In the genomic region with DNA sequence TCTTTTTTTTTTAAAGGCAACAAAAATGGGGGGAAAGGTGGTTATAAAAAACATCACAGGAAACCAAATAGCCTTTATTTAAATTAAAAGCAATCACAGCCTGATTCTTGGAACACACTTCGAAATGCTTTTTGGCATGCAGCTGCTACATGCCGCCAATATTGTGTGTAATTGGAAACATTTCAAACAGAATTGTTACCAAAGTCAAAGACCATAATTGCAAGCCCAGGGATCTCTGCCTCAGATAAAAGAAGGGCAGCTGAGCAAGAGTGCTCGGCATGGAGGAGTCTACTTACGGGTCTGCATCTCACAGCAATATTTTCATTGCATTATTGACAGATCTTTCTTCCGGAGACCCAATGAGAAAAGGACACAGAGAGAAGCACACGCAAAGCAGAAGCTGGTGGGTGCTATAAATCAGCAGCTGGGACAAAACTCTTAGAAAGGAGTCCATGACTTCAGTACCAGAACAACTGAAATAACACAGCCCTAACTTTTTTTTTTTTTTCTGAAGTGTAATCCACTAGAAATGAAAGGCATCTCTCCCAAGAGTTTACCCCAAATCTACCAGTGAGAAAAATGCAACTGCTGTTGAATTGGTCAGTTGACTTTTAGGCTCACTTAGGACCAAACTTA, we compare ENCODE assay signal across 18 cellular contexts. TPM values are rescaled to one million over a fixed set of nuclear protein-coding genes. Genes with fewer than 3 reads are reported as not detected.
DNase-seq lines count a peak whose midpoint lies in the region; ATAC-seq and TF ChIP-seq lines count a peak whose summit lies in the region.
"Had no signal": no experiment of that assay in that cellular context is flagged by ENCODE, and none has a peak within 500 bp of the region (broad histone marks: within the 10 kb centered on the region; RNA-seq: fewer than 3 reads in every experiment).

No MANE protein-coding gene starts in this region.

- peak in 1 of 2 experiments; percentile 17; a peak in 1 of 4 replicates for TF ChIP-seq EP300 in SK-N-SH (IDR thresholded peaks at IDR 0.05; ENCODE audit: borderline replicate concordance in 1 of 2, low read depth in 1 of 2, low read length in 1 of 2)

- in situ Hi-C loops in GM23248 (cut with MboI): no loop called here

- DNase-seq in GM23248 (peak; percentile 17), SK-N-SH (peak; percentile 24), fibroblast of peridontal ligament (ENCODE audit: extremely low read depth) (peak; percentile 56), psoas muscle (no peak), OCI-LY7 (ENCODE audit: low spot score) (no peak), T-helper 17 cell (no peak)
- DNase-seq in activated naive CD8-positive, alpha-beta T cell treated with anti-CD3 and anti-CD28 coated beads for 36 hours: no peak
- DNase-seq: activated CD8-positive, alpha-beta T cell treated with anti-CD3 and anti-CD28 coated beads, Interleukin-2, amount 10 ng/mL, durations not matched to agents 7 days and 5 days; cerebellar nuclear complex; HCEC 1CT; lower lobe of right lung; natural killer cell; NCI-H146; NCI-H2227 treated with DMSO at 0.1 percent for 48 hours; SHP77 had no signal

- intact Hi-C loops in psoas muscle (cut with DNase I) (loop anchor here in 1 of 2 donors (10.0 kb wide), 1 partner anchor 160 kb away; no protein-coding TSS in a partner anchor), OCI-LY7 (cut with micrococcal nuclease; ENCODE audit: unreplicated experiment) (no loop called here)

- peaks cover 49% of the 10 kb centered on the region for H3K4me1 ChIP-seq in GM23248 (ENCODE audit: insufficient read depth)
- H3K4me1 ChIP-seq in SK-N-SH (ENCODE audit: control insufficient read depth in 1 of 2, insufficient read depth in 2 of 2, low read depth in 1 of 2, low read length in 1 of 2): peaks cover 7 to 19% of the 10 kb centered on the region in 2 experiments; a peak in 3 of 4 replicates
- H3K4me1 ChIP-seq in psoas muscle: peaks cover 11% of the 10 kb centered on the region
- H3K4me1 ChIP-seq in OCI-LY7 (ENCODE audit: insufficient read depth, low read length, poor library complexity, severe bottlenecking): peaks cover 5% of the 10 kb centered on the region

- H3K27ac ChIP-seq in GM23248 (0 out of 2 replicates have a peak overlapping the region, but pooled peaks have one; percentile 3), SK-N-SH (ENCODE audit: low read depth in 2 of 2, low read length in 1 of 2) (peak overlapping the region in 1 of 2 experiments; percentile 50; a peak in 2 of 4 replicates), psoas muscle (no peak overlapping the region), OCI-LY7 (ENCODE audit: low read depth, low read length, poor library complexity, severe bottlenecking) (no peak overlapping the region)
- H3K27ac ChIP-seq: lower lobe of right lung had no signal

- peaks cover 98% of the 10 kb centered on the region for H3K79me2 ChIP-seq in GM23248 (ENCODE audit: insufficient read depth)
- H3K79me2 ChIP-seq in SK-N-SH (ENCODE audit: insufficient read depth): no peaks in the 10 kb centered on the region
- H3K79me2 ChIP-seq in OCI-LY7 (ENCODE audit: insufficient read depth, low read depth, low read length): no peaks in the 10 kb centered on the region

- H3K4me3 ChIP-seq in GM23248 (peak overlapping the region; percentile 12), SK-N-SH (ENCODE audit: low read depth in 2 of 2, low read length in 1 of 2) (no peak overlapping the region; a peak in 1 of 4 replicates), psoas muscle (peak overlapping the region; percentile 6), OCI-LY7 (ENCODE audit: low read depth, low read length, poor library complexity, severe bottlenecking) (no peak overlapping the region)
- H3K4me3 ChIP-seq: lower lobe of right lung had no signal

- H3K9me3 ChIP-seq in GM23248 (ENCODE audit: low read depth) (no peaks in the 10 kb centered on the region), SK-N-SH (no peaks in the 10 kb centered on the region), psoas muscle (no peaks in the 10 kb centered on the region), OCI-LY7 (ENCODE audit: low read length) (no peaks in the 10 kb centered on the region), T-helper 17 cell (ENCODE audit: control insufficient read depth, low read length, poor library complexity, severe bottlenecking) (no peaks in the 10 kb centered on the region)
- H3K9me3 ChIP-seq: lower lobe of right lung had no signal

- peaks cover 49% of the 10 kb centered on the region for H3K27me3 Mint-ChIP-seq in T-helper 17 cell
- peaks cover 41% of the 10 kb centered on the region for H3K27me3 Mint-ChIP-seq in activated naive CD8-positive, alpha-beta T cell treated with anti-CD3 and anti-CD28 coated beads for 36 hours

- ATAC-seq in psoas muscle (no peak), HG02759 (IDR thresholded peaks at IDR 0.05; ENCODE audit: unreplicated experiment) (no peak), T-helper 17 cell (no peak)
- ATAC-seq: activated CD8-positive, alpha-beta T cell treated with anti-CD3 and anti-CD28 coated beads, Interleukin-2, amount 10 ng/mL, durations not matched to agents 7 days and 5 days; lower lobe of right lung; natural killer cell; WTC11 had no signal

- H3K36me3 Mint-ChIP-seq in T-helper 17 cell (ENCODE audit: low read depth): peaks cover 5% of the 10 kb centered on the region
- no peaks in the 10 kb centered on the region for H3K36me3 Mint-ChIP-seq in activated naive CD8-positive, alpha-beta T cell treated with anti-CD3 and anti-CD28 coated beads for 36 hours
- H3K36me3 Mint-ChIP-seq: natural killer cell, WTC11 had no signal

- peak overlapping the region; percentile 60 for H3K4me2 ChIP-seq in GM23248 (ENCODE audit: unreplicated experiment)
- H3K4me2 ChIP-seq in SK-N-SH: no peak overlapping the region
- no peak overlapping the region for H3K4me2 ChIP-seq in OCI-LY7 (ENCODE audit: low read length)

- CTCF ChIA-PET in SK-N-SH (lab: Yijun Ruan, JAX): interaction anchor here (0.8 to 4.7 kb wide), 7 partner anchors 15 to 754 kb away, joined by 3 to 25 read pairs (median 3); no protein-coding TSS in a partner anchor
- CTCF ChIA-PET in OCI-LY7 (lab: Charles Lee; ENCODE audit: unreplicated experiment): no interaction called here

- H3K27me3 ChIP-seq in GM23248 (replicated peaks; ENCODE audit: insufficient read depth): no peaks in the 10 kb centered on the region
- H3K27me3 ChIP-seq in SK-N-SH (ENCODE audit: insufficient read depth): peaks cover 22% of the 10 kb centered on the region
- no peaks in the 10 kb centered on the region for H3K27me3 ChIP-seq in psoas muscle (ENCODE audit: insufficient read depth in 3 of 3, low read length in 2 of 3)

- H3F3A ChIP-seq in GM23248 (ENCODE audit: insufficient read depth) (peaks cover 39% of the 10 kb centered on the region), SK-N-SH (replicated peaks; ENCODE audit: insufficient read depth) (no peaks in the 10 kb centered on the region)

- H4K20me1 ChIP-seq in GM23248 (ENCODE audit: insufficient read depth) (no peaks in the 10 kb centered on the region; the same call in 1 of the 2 replicates), SK-N-SH (ENCODE audit: insufficient read depth) (no peaks in the 10 kb centered on the region), OCI-LY7 (ENCODE audit: insufficient read depth, low read length) (no peaks in the 10 kb centered on the region)

- TF ChIP-seq CTCF in SK-N-SH (IDR thresholded peaks at IDR 0.05): no peak
- no peak for TF ChIP-seq CTCF in psoas muscle (IDR thresholded peaks at IDR 0.05)
- no peak for TF ChIP-seq CTCF in OCI-LY7 (conservative IDR thresholded peaks at IDR 0.05; ENCODE audit: low read length)

- BruUV-seq in OCI-LY7 (replicated peaks; lab: Mats Ljungman, UMichigan): no TSS peak

- H3K36me3 ChIP-seq in GM23248 (ENCODE audit: low read depth): no peaks in the 10 kb centered on the region
- H3K36me3 ChIP-seq in SK-N-SH (replicated peaks in 1 of 2; ENCODE audit: control insufficient read depth in 1 of 2, insufficient read depth in 2 of 2, low read length in 1 of 2): no peaks in the 10 kb centered on the region
- no peaks in the 10 kb centered on the region for H3K36me3 ChIP-seq in psoas muscle (ENCODE audit: insufficient read depth in 1 of 2, low read depth in 1 of 2)
- no peaks in the 10 kb centered on the region for H3K36me3 ChIP-seq in OCI-LY7 (ENCODE audit: insufficient read depth, low read length)
- H3K36me3 ChIP-seq: lower lobe of right lung had no signal

- 35 to 50% methylated on average over 6 of the region's 6 CpGs for WGBS in GM23248 (ENCODE audit: low coverage in 1 of 2, low lambda C conversion rate in 2 of 2, missing lambda C conversion rate in 2 of 2), 2 experiments
- 30% methylated on average over 6 of the region's 6 CpGs for WGBS in SK-N-SH (ENCODE audit: low lambda C conversion rate)
- 23 to 30% (median 28%) methylated on average over 6 of the region's 6 CpGs for WGBS in psoas muscle, 3 donors

- peaks cover 5% of the 10 kb centered on the region for H3K4me1 Mint-ChIP-seq in T-helper 17 cell
- H3K4me1 Mint-ChIP-seq in activated naive CD8-positive, alpha-beta T cell treated with anti-CD3 and anti-CD28 coated beads for 36 hours: peaks cover 5% of the 10 kb centered on the region

- no peak for TF ChIP-seq RAD21 in SK-N-SH (IDR thresholded peaks at IDR 0.05; ENCODE audit: low read length)

- no peak overlapping the region for H2AFZ ChIP-seq in GM23248
- H2AFZ ChIP-seq in SK-N-SH (ENCODE audit: low read depth): no peak overlapping the region
- no peak overlapping the region for H2AFZ ChIP-seq in OCI-LY7 (ENCODE audit: low read length)

- H3K9ac ChIP-seq in GM23248 (no peak overlapping the region), SK-N-SH (no peak overlapping the region)

- no peaks in the 10 kb centered on the region for H3K9me3 Mint-ChIP-seq in activated naive CD8-positive, alpha-beta T cell treated with anti-CD3 and anti-CD28 coated beads for 36 hours
- H3K9me3 Mint-ChIP-seq: T-helper 1 cell treated with Interleukin-12 subunit alpha and Interleukin-12 subunit beta and Interleukin-4 antibody, amounts not matched to agents 30 μg/mL and 1 μg/mL, for 36 hours; WTC11 had no signal

- no peak overlapping the region for H3K4me3 Mint-ChIP-seq in T-helper 17 cell
- H3K4me3 Mint-ChIP-seq in activated naive CD8-positive, alpha-beta T cell treated with anti-CD3 and anti-CD28 coated beads for 36 hours: no peak overlapping the region
- H3K4me3 Mint-ChIP-seq: activated CD8-positive, alpha-beta T cell treated with anti-CD3 and anti-CD28 coated beads, Interleukin-2, amount 10 ng/mL, durations not matched to agents 7 days and 5 days; natural killer cell; T-helper 1 cell treated with Interleukin-12 subunit alpha and Interleukin-12 subunit beta and Interleukin-4 antibody, amounts not matched to agents 30 μg/mL and 1 μg/mL, for 36 hours; WTC11 had no signal

- POLR2A ChIA-PET in SK-N-SH (lab: Yijun Ruan, JAX): no interaction called here
- POLR2A ChIA-PET in OCI-LY7 (lab: Charles Lee): interaction anchor here (0.7 to 1.2 kb wide), 5 partner anchors 13 to 463 kb away, joined by 3 to 6 read pairs (median 3); no protein-coding TSS in a partner anchor

- no peaks in the 10 kb centered on the region for H3K9me2 ChIP-seq in GM23248 (ENCODE audit: insufficient read depth)
- H3K9me2 ChIP-seq in SK-N-SH: no peaks in the 10 kb centered on the region
- no peaks in the 10 kb centered on the region for H3K9me2 ChIP-seq in OCI-LY7 (ENCODE audit: insufficient read depth, low read length)

- H3K27ac Mint-ChIP-seq in T-helper 17 cell: no peak overlapping the region
- H3K27ac Mint-ChIP-seq in activated naive CD8-positive, alpha-beta T cell treated with anti-CD3 and anti-CD28 coated beads for 36 hours: no peak overlapping the region
- H3K27ac Mint-ChIP-seq: activated CD8-positive, alpha-beta T cell treated with anti-CD3 and anti-CD28 coated beads, Interleukin-2, amount 10 ng/mL, durations not matched to agents 7 days and 5 days; natural killer cell; T-helper 1 cell treated with Interleukin-12 subunit alpha and Interleukin-12 subunit beta and Interleukin-4 antibody, amounts not matched to agents 30 μg/mL and 1 μg/mL, for 36 hours; WTC11 had no signal

RNA-seq across cellular contexts. Expression of a gene that starts 4.9 kb away (rescaled TPM):
- total RNA-seq in GM23248 (2014; rRNA removed; shearing (Covaris generic)): 12.9 and 13.2 TPM in 2 replicates
- polyA plus RNA-seq in GM23248 (2016; fragmentation: Nextera tagmentation; extraction: Ambion mirVana) (25.2 and 25.7 TPM in 2 replicates), SK-N-SH (2012; rRNA removed) (0.45 and 1.2 TPM in 2 replicates), psoas muscle (1 to 10 TPM in 1 of 3 donors, under 1 TPM in 2; 0.37 to 1.1 (median 0.79) TPM)
- 0.48 and 0.55 TPM in 2 replicates for polyA plus RNA-seq in SK-N-SH (2012; cell fraction: cytosol; rRNA removed)
- 0.56 and 1.5 TPM in 2 replicates for polyA plus RNA-seq in SK-N-SH (2012; cell fraction: nucleus; rRNA removed)
- total RNA-seq in psoas muscle (1 to 10 TPM; 1.7 to 7.6 (median 2.4) TPM), OCI-LY7 (2022) (0.13 TPM in 1 of 2 replicates, not detected in the other), T-helper 17 cell (under 1 TPM; 0.27 to 0.86 TPM)
- 0.19 and 1.5 TPM in 2 replicates for total RNA-seq in OCI-LY7 (2014; rRNA removed; shearing (Covaris generic))
- under 1 TPM; 0.14 to 0.18 TPM for total RNA-seq in activated naive CD8-positive, alpha-beta T cell treated with anti-CD3 and anti-CD28 coated beads for 36 hours

Comparison
In these comparisons a context has a peak if more than half of its experiments do, and no peak if none do; other contexts are left out.
1. DNase-seq: peak in GM23248 (single experiment), SK-N-SH (single experiment) and fibroblast of peridontal ligament (single experiment); none in psoas muscle (0 of 2), OCI-LY7 (single experiment), T-helper 17 cell (0 of 3) and activated naive CD8-positive, alpha-beta T cell treated with anti-CD3 and anti-CD28 coated beads for 36 hours (single experiment).
2. H3K4me3 ChIP-seq: peak in GM23248 (single experiment) and psoas muscle (single experiment); none in SK-N-SH (0 of 2) and OCI-LY7 (single experiment).